Comparison of ENCODE assay signal across 8 cellular contexts in the genomic region with DNA sequence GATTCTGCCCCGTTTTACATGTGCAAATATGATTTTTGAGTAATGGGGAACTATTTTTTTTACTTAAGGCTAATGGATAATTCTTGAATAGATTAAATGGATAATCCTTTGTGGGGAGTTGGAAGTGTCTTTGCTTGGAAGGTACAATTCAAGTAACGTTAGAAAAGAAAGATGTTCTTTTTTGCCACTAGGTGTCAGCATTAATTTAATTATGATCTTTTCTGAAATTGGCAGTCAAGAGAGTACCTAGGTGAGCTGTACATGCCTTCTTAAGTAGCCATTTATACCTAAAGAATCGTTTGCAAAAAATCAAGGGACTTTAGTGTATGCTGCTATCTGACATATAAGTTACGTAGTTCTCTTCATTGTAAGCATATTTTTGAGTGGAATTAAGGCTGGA. TPM values are rescaled to one million over a fixed set of nuclear protein-coding genes. Genes with fewer than 3 reads are reported as not detected.
DNase-seq lines count a peak whose midpoint lies in the region; ATAC-seq and TF ChIP-seq lines count a peak whose summit lies in the region.

No MANE protein-coding gene starts in this region.

- H3K27ac ChIP-seq in Peyer's patch = peak overlapping the region in 1 of 4 donors; percentile 8
- H3K27ac ChIP-seq in coronary artery = no peak overlapping the region
- H3K27ac ChIP-seq in mesenchymal stem cell (ENCODE audit: low read length, poor library complexity, severe bottlenecking) = no peak overlapping the region

- H3K9ac ChIP-seq in mesenchymal stem cell (ENCODE audit: low read length) = peak overlapping the region; percentile 98

- H3K23ac ChIP-seq in mesenchymal stem cell (ENCODE audit: low read length in 2 of 2) = no peak overlapping the region

- no peak overlapping the region for H3K4ac ChIP-seq in mesenchymal stem cell (ENCODE audit: low read depth in 1 of 2, low read length in 2 of 2)

- H2AK5ac ChIP-seq in mesenchymal stem cell (ENCODE audit: low read length, severe bottlenecking) = no peak overlapping the region

- H3K9me3 ChIP-seq in Peyer's patch (no peaks in the 10 kb centered on the region), mesenchymal stem cell (ENCODE audit: control insufficient read depth, low read length) (no peaks in the 10 kb centered on the region)

- no peak overlapping the region for H2BK5ac ChIP-seq in mesenchymal stem cell (ENCODE audit: low read depth, low read length, poor library complexity, severe bottlenecking)

- ATAC-seq in GM18861 (IDR thresholded peaks at IDR 0.05; ENCODE audit: unreplicated experiment) (peak; percentile 62), HG03521 (IDR thresholded peaks at IDR 0.05; ENCODE audit: unreplicated experiment) (no peak)

- H2BK12ac ChIP-seq in mesenchymal stem cell (ENCODE audit: low read length in 2 of 2) = no peak overlapping the region

- H4K8ac ChIP-seq in mesenchymal stem cell (ENCODE audit: low read length) = no peak overlapping the region

- no peak overlapping the region for H3K14ac ChIP-seq in mesenchymal stem cell (ENCODE audit: low read length in 2 of 2)

- WGBS in mesenchymal stem cell = 38% methylated on average over 4 of the region's 4 CpGs

- peaks cover 0 to 21% (median 2%) of the 10 kb centered on the region in 4 donors for H3K4me1 ChIP-seq in Peyer's patch
- H3K4me1 ChIP-seq in mesenchymal stem cell (ENCODE audit: control insufficient read depth, insufficient read depth, low read depth, low read length) = no peaks in the 10 kb centered on the region

- no peak overlapping the region for H2AFZ ChIP-seq in mesenchymal stem cell (ENCODE audit: low read depth, low read length)

- no peak overlapping the region for H3K18ac ChIP-seq in mesenchymal stem cell (ENCODE audit: low read depth in 1 of 2, low read length in 2 of 2)

- H4K91ac ChIP-seq in mesenchymal stem cell (ENCODE audit: low read length) = no peak overlapping the region

- H3K4me3 ChIP-seq in LNCaP clone FGC (ENCODE audit: low read depth, low read length) = peak overlapping the region; percentile 98
- no peak overlapping the region for H3K4me3 ChIP-seq in Peyer's patch
- H3K4me3 ChIP-seq in coronary artery = no peak overlapping the region
- H3K4me3 ChIP-seq in mesenchymal stem cell (ENCODE audit: insufficient read depth in 1 of 2, low read depth in 1 of 2, low read length in 2 of 2) = peak overlapping the region in 1 of 2 experiments; percentile 97

- H2BK15ac ChIP-seq in mesenchymal stem cell (ENCODE audit: low read depth, poor library complexity, severe bottlenecking) = no peak overlapping the region

- H2BK120ac ChIP-seq in mesenchymal stem cell (ENCODE audit: low read depth, low read length) = no peak overlapping the region

- peak; percentile 68 for DNase-seq in CD1c-positive myeloid dendritic cell (ENCODE audit: extremely low spot score)
- DNase-seq in LNCaP clone FGC (ENCODE audit: low read depth) = peak; percentile 68
- DNase-seq in Peyer's patch = no peak
- no peak for DNase-seq in coronary artery (ENCODE audit: low spot score)
- peak; percentile 65 for DNase-seq in mesenchymal stem cell
- DNase-seq in mesenteric fat pad (ENCODE audit: low spot score) = no peak

- H3K79me1 ChIP-seq in mesenchymal stem cell (replicated peaks; ENCODE audit: low read length, poor library complexity, severe bottlenecking) = no peaks in the 10 kb centered on the region

- peak; percentile 51 for TF ChIP-seq CTCF in LNCaP clone FGC (IDR thresholded peaks at IDR 0.05; ENCODE audit: control insufficient read depth, extremely low read depth, insufficient read depth)
- peak in 5 of 6 experiments; percentile 58 to 79 (median 68) for TF ChIP-seq CTCF in Peyer's patch (IDR thresholded peaks at IDR 0.05)
- TF ChIP-seq CTCF in coronary artery (IDR thresholded peaks at IDR 0.05) = peak; percentile 20

- no peak overlapping the region for H3K4me2 ChIP-seq in mesenchymal stem cell (ENCODE audit: low read length, poor library complexity, severe bottlenecking)

- TF ChIP-seq POLR2A in Peyer's patch (IDR thresholded peaks at IDR 0.05) = no peak

- H3K27me3 ChIP-seq in Peyer's patch (no peaks in the 10 kb centered on the region), mesenchymal stem cell (ENCODE audit: control insufficient read depth in 1 of 2, insufficient read depth in 1 of 2, low read length in 2 of 2) (no peaks in the 10 kb centered on the region)

- H3K36me3 ChIP-seq in Peyer's patch = peaks cover 0 to 4% (median 0%) of the 10 kb centered on the region in 3 donors
- H3K36me3 ChIP-seq in mesenchymal stem cell (ENCODE audit: control insufficient read depth in 1 of 2, insufficient read depth in 2 of 2, low read depth in 1 of 2, low read length in 2 of 2) = peaks cover 0 to 12% of the 10 kb centered on the region in 2 experiments

RNA-seq across cellular contexts. Expression of a gene that starts 2.2 kb away (rescaled TPM):
- total RNA-seq in Peyer's patch (10 to 100 TPM; 20.5 to 34.0 (median 28.5) TPM), mesenteric fat pad (35.2 TPM)
- polyA plus RNA-seq in mesenchymal stem cell (2013, experiment 1 of 2) = 12.1 TPM
- 12.8 TPM for polyA plus RNA-seq in mesenchymal stem cell (2013, experiment 2 of 2)

Comparison
In these comparisons a context has a peak if more than half of its experiments do, and no peak if none do; other contexts are left out.
1. DNase-seq: peak in CD1c-positive myeloid dendritic cell (single experiment), LNCaP clone FGC (single experiment) and mesenchymal stem cell (single experiment); none in Peyer's patch (0 of 3), coronary artery (single experiment) and mesenteric fat pad (single experiment).
2. Peak in every context shown above with its lines, with median percentiles within 50 percentile points of each other: CTCF ChIP-seq.